9 cellular contexts compared by ENCODE assay signal in the genomic region with DNA sequence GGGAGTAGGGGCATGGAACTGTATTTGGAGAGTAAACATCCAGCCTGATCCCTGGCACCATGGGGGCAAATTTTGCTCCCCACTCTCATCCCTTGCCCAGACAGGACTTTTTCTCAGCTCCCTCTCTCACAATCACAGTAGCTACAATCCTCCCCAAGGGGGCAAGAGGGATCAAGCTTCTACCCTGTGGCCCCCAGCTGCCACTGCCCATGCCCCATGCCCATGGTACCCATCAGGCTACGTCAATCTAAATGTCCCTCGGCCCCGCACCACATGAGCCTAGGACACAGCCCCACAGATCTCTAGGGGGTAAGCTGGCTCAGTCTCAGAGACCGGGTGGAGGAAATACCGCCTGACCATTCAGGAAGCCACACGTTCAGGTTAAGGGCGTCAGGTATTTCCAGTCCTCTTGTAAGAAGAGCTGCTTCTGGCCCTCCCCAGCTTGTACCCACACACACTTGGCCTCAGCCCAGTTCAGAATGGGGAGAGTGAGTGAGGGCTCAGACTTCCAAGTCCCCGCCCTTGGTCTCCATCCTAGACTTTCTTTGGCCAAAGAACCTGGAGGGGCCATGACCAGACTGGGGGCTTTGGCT. TPM values are rescaled to one million over a fixed set of nuclear protein-coding genes. Genes with fewer than 3 reads are reported as not detected.
DNase-seq lines count a peak whose midpoint lies in the region; ATAC-seq, FAIRE-seq and TF ChIP-seq lines count a peak whose summit lies in the region.
"Had no signal": no experiment of that assay in that cellular context is flagged by ENCODE, and none has a peak within 500 bp of the region (broad histone marks: within the 10 kb centered on the region; RNA-seq: fewer than 3 reads in every experiment).

No MANE protein-coding gene starts in this region.

- H3K27ac ChIP-seq in A549 (peak overlapping the region in 1 of 2 experiments; percentile 96; a peak in 3 of 6 replicates), GM23248 (peak overlapping the region; percentile 21), GM12878 (ENCODE audit: control insufficient read depth, insufficient read depth) (peak overlapping the region; percentile 37)
- H3K27ac ChIP-seq: SK-N-MC had no signal

- H3K27me3 Mint-ChIP-seq in mesothelial cell of epicardium (ENCODE audit: low read depth) = no peaks in the 10 kb centered on the region

- no peak overlapping the region for H3K4me3 ChIP-seq in A549
- peak overlapping the region; percentile 76 for H3K4me3 ChIP-seq in GM23248
- peak overlapping the region; percentile 98 for H3K4me3 ChIP-seq in GM12878

- intact Hi-C loops in GM12878 (cut with micrococcal nuclease; ENCODE audit: unreplicated experiment) = no loop called here

- H3K4me1 Mint-ChIP-seq in mesothelial cell of epicardium = peaks cover 27% of the 10 kb centered on the region

- TF ChIP-seq POLR2A in A549 (IDR thresholded peaks at IDR 0.05; ENCODE audit: low read length) = no peak
- no peak for TF ChIP-seq POLR2A in GM12878 (IDR thresholded peaks at IDR 0.05; ENCODE audit: low read depth, low read length)

- SMC1A ChIA-PET in GM12878 (lab: Charles Lee; ENCODE audit: uncharacterized antibody, unreplicated experiment) = interaction anchor here (0.7 to 1.3 kb wide), 6 partner anchors 9 to 213 kb away, joined by 3 to 6 read pairs (median 3); no protein-coding TSS in a partner anchor

- no peak for TF ChIP-seq EP300 in A549 (IDR thresholded peaks at IDR 0.05)
- TF ChIP-seq EP300 in GM12878 (IDR thresholded peaks at IDR 0.05; ENCODE audit: borderline replicate concordance in 1 of 2, control insufficient read depth in 1 of 2, low read depth in 2 of 2, low read length in 2 of 2) = no peak

- H3K36me3 Mint-ChIP-seq in mesothelial cell of epicardium = peaks cover 5% of the 10 kb centered on the region

- WGBS in A549 (ENCODE audit: missing lambda C conversion rate) = 89% methylated on average over 8 of the region's 8 CpGs
- 25 to 26% methylated on average over 8 of the region's 8 CpGs for WGBS in GM23248 (ENCODE audit: low coverage in 1 of 2, low lambda C conversion rate in 2 of 2, missing lambda C conversion rate in 2 of 2), 2 experiments
- 22% methylated on average over 8 of the region's 8 CpGs for WGBS in GM12878 (ENCODE audit: insufficient coverage, insufficient replicate concordance, low lambda C conversion rate, missing lambda C conversion rate)

- no peak for FAIRE-seq in A549 (lab: Jason Lieb, UNC)
- FAIRE-seq in GM12878 (lab: Jason Lieb, UNC) = no peak

- H3F3A ChIP-seq in GM23248 (ENCODE audit: insufficient read depth) = peaks cover 19% of the 10 kb centered on the region

- H3K9me3 Mint-ChIP-seq in mesothelial cell of epicardium = no peaks in the 10 kb centered on the region

- H3K9me3 ChIP-seq in A549 = no peaks in the 10 kb centered on the region
- H3K9me3 ChIP-seq in GM23248 (ENCODE audit: low read depth) = no peaks in the 10 kb centered on the region
- no peaks in the 10 kb centered on the region for H3K9me3 ChIP-seq in GM12878 (replicated peaks; ENCODE audit: control insufficient read depth, insufficient read depth, low read length)

- CTCF ChIA-PET in A549 (lab: Yijun Ruan, JAX) (interaction anchor here (0.9 to 31.5 kb wide), 10 partner anchors 9 to 213 kb away, joined by 3 to 1140 read pairs (median 8); a partner anchor contains a TSS), GM12878 (lab: Yijun Ruan, JAX) (interaction anchor here (0.9 to 2.5 kb wide), 8 partner anchors 11 to 49 kb away, joined by 3 to 20 read pairs (median 8); no protein-coding TSS in a partner anchor)

- H3K27ac Mint-ChIP-seq in mesothelial cell of epicardium = peak overlapping the region; percentile 39

- TF ChIP-seq CTCF in A549 (IDR thresholded peaks at IDR 0.05) = no peak
- no peak for TF ChIP-seq CTCF in GM12878 (IDR thresholded peaks at IDR 0.05 in 2 of 3, conservative IDR thresholded peaks at IDR 0.05 in 1 of 3; ENCODE audit: control insufficient read depth in 2 of 3, extremely low read depth in 1 of 3, insufficient read depth in 1 of 3, low read depth in 3 of 3, low read length in 3 of 3)
- no peak for TF ChIP-seq CTCF in mesothelial cell of epicardium (IDR thresholded peaks at IDR 0.05; ENCODE audit: unreplicated experiment)

- H3K4me1 ChIP-seq in A549 (peaks cover 35% of the 10 kb centered on the region), GM23248 (ENCODE audit: insufficient read depth) (peaks cover 24% of the 10 kb centered on the region), GM12878 (ENCODE audit: control insufficient read depth, insufficient read depth, low read length) (peaks cover 14% of the 10 kb centered on the region)

- no TSS peak for BruUV-seq in GM12878 (replicated peaks; lab: Mats Ljungman, UMichigan)

- 0 out of 2 replicates have a peak, but pooled peaks cover 4% of the 10 kb centered on the region for H4K20me1 ChIP-seq in GM23248 (ENCODE audit: insufficient read depth)
- no peaks in the 10 kb centered on the region for H4K20me1 ChIP-seq in GM12878 (ENCODE audit: control insufficient read depth, insufficient read depth)

- H3K4me3 Mint-ChIP-seq in mesothelial cell of epicardium = peak overlapping the region; percentile 95

- POLR2A ChIA-PET in A549 (lab: Yijun Ruan, JAX) = interaction anchor here (0.9 to 2.6 kb wide), 2 partner anchors 8 to 31 kb away, joined by 3 to 6 read pairs; no protein-coding TSS in a partner anchor
- POLR2A ChIA-PET in GM12878 (lab: Charles Lee) = interaction anchor here (1.5 to 2.0 kb wide), 2 partner anchors 11 to 14 kb away, joined by 3 to 9 read pairs; no protein-coding TSS in a partner anchor

- RAD21 ChIA-PET in GM12878 (lab: Charles Lee; ENCODE audit: unreplicated experiment) = interaction anchor here (1.0 to 1.4 kb wide), 5 partner anchors 11 to 49 kb away, joined by 3 to 6 read pairs (median 5); no protein-coding TSS in a partner anchor

- TF ChIP-seq RAD21 in A549 (conservative IDR thresholded peaks at IDR 0.05 in 1 of 2, IDR thresholded peaks at IDR 0.05 in 1 of 2) = no peak
- TF ChIP-seq RAD21 in GM12878 (IDR thresholded peaks at IDR 0.05; ENCODE audit: insufficient read depth, low read depth, low read length) = no peak

- ATAC-seq in A549 (no peak), GM12878 (peak; percentile 23), GM21360 (IDR thresholded peaks at IDR 0.05; ENCODE audit: unreplicated experiment) (no peak), HG03571 (IDR thresholded peaks at IDR 0.05; ENCODE audit: unreplicated experiment) (no peak)
- ATAC-seq in activated CD4-positive, CD25-positive, alpha-beta regulatory T cell treated with anti-CD3 and anti-CD28 coated beads, Interleukin-2, amount 50 U/mL, for 24 hours = no peak

- H3K4me2 ChIP-seq in A549 = peak overlapping the region; percentile 99
- H3K4me2 ChIP-seq in GM23248 (ENCODE audit: unreplicated experiment) = peak overlapping the region; percentile 83
- H3K4me2 ChIP-seq in GM12878 (ENCODE audit: control insufficient read depth, insufficient read depth) = peak overlapping the region; percentile 97

- in situ Hi-C loops in GM23248 (cut with MboI) = no loop called here
- in situ Hi-C loops in GM12878 (cut with MboI) = no loop called here

- DNase-seq in A549 (ENCODE audit: low read depth in 1 of 2, low spot score in 1 of 2) (no peak), GM23248 (peak; percentile 50), GM12878 (ENCODE audit: low read depth, low spot score) (no peak), mesothelial cell of epicardium (ENCODE audit: low spot score in 2 of 2, unreplicated experiment in 2 of 2) (no peak), inferior parietal cortex (ENCODE audit: extremely low spot score) (no peak)

- peaks cover 40% of the 10 kb centered on the region for H3K79me2 ChIP-seq in GM23248 (ENCODE audit: insufficient read depth)
- H3K79me2 ChIP-seq in GM12878 (ENCODE audit: control insufficient read depth, insufficient read depth, low read length) = peaks cover 16% of the 10 kb centered on the region

- H3K9me2 ChIP-seq in GM23248 (ENCODE audit: insufficient read depth) = no peaks in the 10 kb centered on the region

- H3K9ac ChIP-seq in GM23248 = peak overlapping the region; percentile 81
- peak overlapping the region; percentile 0; the same call in 1 of the 2 replicates for H3K9ac ChIP-seq in GM12878 (ENCODE audit: control insufficient read depth, insufficient read depth, low read length)

- no peak overlapping the region for H2AFZ ChIP-seq in GM23248
- H2AFZ ChIP-seq in GM12878 (ENCODE audit: control insufficient read depth, low read depth, low read length) = no peak overlapping the region

- H3K36me3 ChIP-seq in GM23248 (ENCODE audit: low read depth) (peaks cover 8% of the 10 kb centered on the region; the same call in 1 of the 2 replicates), GM12878 (ENCODE audit: control insufficient read depth in 2 of 2, insufficient read depth in 2 of 2, low read length in 1 of 2) (peaks cover 0 to 6% of the 10 kb centered on the region in 2 experiments; a peak in 2 of 4 replicates)

- no peaks in the 10 kb centered on the region for H3K27me3 ChIP-seq in GM23248 (replicated peaks; ENCODE audit: insufficient read depth)
- no peaks in the 10 kb centered on the region for H3K27me3 ChIP-seq in GM12878 (replicated peaks in 1 of 2; ENCODE audit: control insufficient read depth in 2 of 2, insufficient read depth in 2 of 2, low read length in 1 of 2)

RNA-seq across cellular contexts. Expression of a gene that starts 1.8 kb away (rescaled TPM):
- 3.2 and 3.6 TPM in 2 replicates for polyA plus RNA-seq in A549 (2011; rRNA removed)
- 4.3 and 5.3 TPM in 2 replicates for polyA plus RNA-seq in A549 (2012; cell fraction: cytosol; rRNA removed)
- polyA plus RNA-seq in A549 (2012; cell fraction: nucleus; rRNA removed) = 17.6 and 19.6 TPM in 2 replicates
- polyA plus RNA-seq in A549 (2017; fragmentation: RNase III; extraction: RNeasy Plus Mini Kit Qiagen cat#74134 plus additional on column Dnase treatment) = 3.4 to 4.3 TPM (median 3.9 TPM) in 3 replicates
- 8.4 and 10.0 TPM in 2 replicates for polyA minus RNA-seq in A549 (2011; rRNA and poly(A)+ RNA removed)
- total RNA-seq in GM23248 (2014; rRNA removed; shearing (Covaris generic)) = 6.6 and 8.1 TPM in 2 replicates
- 6.0 and 7.1 TPM in 2 replicates for polyA plus RNA-seq in GM23248 (2016; fragmentation: Nextera tagmentation; extraction: Ambion mirVana)
- 33.2 and 35.6 TPM in 2 replicates for total RNA-seq in GM12878 (2013; cell fraction: nucleolus; rRNA removed)
- 6.2 and 8.7 TPM in 2 replicates for total RNA-seq in GM12878 (2014; rRNA removed)
- total RNA-seq in GM12878 (2014; rRNA removed; fragmentation: Illumina TruSeq; extraction: Trizol) = 2.3 and 4.3 TPM in 2 replicates
- 10.1 and 15.6 TPM in 2 replicates for total RNA-seq in GM12878 (2021)
- 9.6 TPM for polyA plus RNA-seq in GM12878 (2011; ENCODE audit: low read depth)
- 3.6 and 8.0 TPM in 2 replicates for polyA plus RNA-seq in GM12878 (2011; rRNA removed)
- polyA plus RNA-seq in GM12878 (2011; cell fraction: cytosol; rRNA removed) = 6.3 and 7.0 TPM in 2 replicates
- 38.2 and 38.3 TPM in 2 replicates for polyA plus RNA-seq in GM12878 (2011; cell fraction: nucleus; rRNA removed)
- polyA plus RNA-seq in GM12878 (2012) = 4.2 and 4.6 TPM in 2 replicates
- 3.8 and 6.3 TPM in 2 replicates for polyA plus RNA-seq in GM12878 (2014; fragmentation: Illumina TruSeq; extraction: Trizol)
- under 1 TPM; 0.06 to 0.18 TPM for polyA plus RNA-seq in GM12878 (2014; fragmentation: Nextera tagmentation; extraction: Ambion mirVana)
- 12.6 and 14.1 TPM in 2 replicates for polyA plus RNA-seq in GM12878 (2014; rRNA removed)
- polyA plus RNA-seq in GM12878 (2016; fragmentation: Nextera tagmentation; extraction: Ambion mirVana) = 1 to 10 TPM; 4.7 to 6.5 TPM
- 33.6 TPM in 2 replicates for polyA minus RNA-seq in GM12878 (2011; rRNA and poly(A)+ RNA removed)
- 4.1 and 4.9 TPM in 2 replicates for polyA minus RNA-seq in GM12878 (2011; cell fraction: cytosol; rRNA and poly(A)+ RNA removed)
- polyA minus RNA-seq in GM12878 (2011; cell fraction: nucleus; rRNA and poly(A)+ RNA removed) = 19.9 and 28.1 TPM in 2 replicates
- total RNA-seq in mesothelial cell of epicardium = 19.2 to 21.6 TPM (median 19.3 TPM) in 3 replicates

RNA-seq across cellular contexts. Expression of a gene that starts 4.4 kb away (rescaled TPM):
- polyA plus RNA-seq in A549 (2011; rRNA removed) (1,983 and 2,211 TPM in 2 replicates), A549 (2017; fragmentation: RNase III; extraction: RNeasy Plus Mini Kit Qiagen cat#74134 plus additional on column Dnase treatment) (2,724 to 2,918 TPM (median 2,862 TPM) in 3 replicates), GM23248 (2016; fragmentation: Nextera tagmentation; extraction: Ambion mirVana) (892 and 903 TPM in 2 replicates), GM12878 (2011; rRNA removed) (2,325 and 2,496 TPM in 2 replicates), GM12878 (2014; fragmentation: Illumina TruSeq; extraction: Trizol) (2,387 and 5,536 TPM in 2 replicates), GM12878 (2014; fragmentation: Nextera tagmentation; extraction: Ambion mirVana) (1,000 to 10,000 TPM; 4,826 to 5,082 TPM), GM12878 (2014; rRNA removed) (4,304 and 4,328 TPM in 2 replicates), GM12878 (2016; fragmentation: Nextera tagmentation; extraction: Ambion mirVana) (1,000 to 10,000 TPM; 1,862 to 1,965 TPM)
- 3,586 and 4,539 TPM in 2 replicates for polyA plus RNA-seq in A549 (2012; cell fraction: cytosol; rRNA removed)
- 1,789 and 1,975 TPM in 2 replicates for polyA plus RNA-seq in A549 (2012; cell fraction: nucleus; rRNA removed)
- polyA minus RNA-seq in A549 (2011; rRNA and poly(A)+ RNA removed) = 835 and 986 TPM in 2 replicates
- 1,500 and 1,636 TPM in 2 replicates for total RNA-seq in GM23248 (2014; rRNA removed; shearing (Covaris generic))
- total RNA-seq in GM12878 (2013; cell fraction: nucleolus; rRNA removed) = 258 and 286 TPM in 2 replicates
- total RNA-seq in GM12878 (2014; rRNA removed) (3,345 and 3,660 TPM in 2 replicates), GM12878 (2014; rRNA removed; fragmentation: Illumina TruSeq; extraction: Trizol) (4,424 and 4,557 TPM in 2 replicates), GM12878 (2021) (2,884 and 2,984 TPM in 2 replicates), mesothelial cell of epicardium (1,422 to 1,472 TPM (median 1,468 TPM) in 3 replicates)
- 2,420 TPM for polyA plus RNA-seq in GM12878 (2011; ENCODE audit: low read depth)
- 3,209 and 3,744 TPM in 2 replicates for polyA plus RNA-seq in GM12878 (2011; cell fraction: cytosol; rRNA removed)
- polyA plus RNA-seq in GM12878 (2011; cell fraction: nucleus; rRNA removed) = 1,169 and 1,252 TPM in 2 replicates
- 3,096 and 4,247 TPM in 2 replicates for polyA plus RNA-seq in GM12878 (2012)
- 917 and 1,360 TPM in 2 replicates for polyA minus RNA-seq in GM12878 (2011; rRNA and poly(A)+ RNA removed)
- polyA minus RNA-seq in GM12878 (2011; cell fraction: cytosol; rRNA and poly(A)+ RNA removed) = 437 and 484 TPM in 2 replicates
- polyA minus RNA-seq in GM12878 (2011; cell fraction: nucleus; rRNA and poly(A)+ RNA removed) = 126 and 168 TPM in 2 replicates

RNA-seq across cellular contexts. Expression of a gene that starts 29.7 kb away (rescaled TPM):
- not detected in 2 replicates for polyA plus RNA-seq in A549 (2011; rRNA removed)
- not detected in 2 replicates for polyA plus RNA-seq in A549 (2012; cell fraction: cytosol; rRNA removed)
- 0.01 TPM in 1 of 2 replicates, not detected in the other for polyA plus RNA-seq in A549 (2012; cell fraction: nucleus; rRNA removed)
- polyA plus RNA-seq in A549 (2017; fragmentation: RNase III; extraction: RNeasy Plus Mini Kit Qiagen cat#74134 plus additional on column Dnase treatment) = not detected in 3 replicates
- not detected in 2 replicates for polyA minus RNA-seq in A549 (2011; rRNA and poly(A)+ RNA removed)
- total RNA-seq in GM23248 (2014; rRNA removed; shearing (Covaris generic)) = not detected in 2 replicates
- polyA plus RNA-seq in GM23248 (2016; fragmentation: Nextera tagmentation; extraction: Ambion mirVana) = not detected in 2 replicates
- total RNA-seq in GM12878 (2013; cell fraction: nucleolus; rRNA removed) = not detected in 2 replicates
- total RNA-seq in GM12878 (2014; rRNA removed) = not detected in 2 replicates
- total RNA-seq in GM12878 (2014; rRNA removed; fragmentation: Illumina TruSeq; extraction: Trizol) = not detected in 2 replicates
- not detected in 2 replicates for total RNA-seq in GM12878 (2021)
- not detected for polyA plus RNA-seq in GM12878 (2011; ENCODE audit: low read depth)
- polyA plus RNA-seq in GM12878 (2011; rRNA removed) = not detected in 2 replicates
- not detected in 2 replicates for polyA plus RNA-seq in GM12878 (2011; cell fraction: cytosol; rRNA removed)
- polyA plus RNA-seq in GM12878 (2011; cell fraction: nucleus; rRNA removed) = 0.29 TPM in 1 of 2 replicates, not detected in the other
- polyA plus RNA-seq in GM12878 (2012) = 0.04 TPM in 1 of 2 replicates, not detected in the other
- not detected in 2 replicates for polyA plus RNA-seq in GM12878 (2014; fragmentation: Illumina TruSeq; extraction: Trizol)
- polyA plus RNA-seq in GM12878 (2014; fragmentation: Nextera tagmentation; extraction: Ambion mirVana) = not detected
- not detected in 2 replicates for polyA plus RNA-seq in GM12878 (2014; rRNA removed)
- not detected for polyA plus RNA-seq in GM12878 (2016; fragmentation: Nextera tagmentation; extraction: Ambion mirVana)
- not detected in 2 replicates for polyA minus RNA-seq in GM12878 (2011; rRNA and poly(A)+ RNA removed)
- polyA minus RNA-seq in GM12878 (2011; cell fraction: cytosol; rRNA and poly(A)+ RNA removed) = not detected in 2 replicates
- polyA minus RNA-seq in GM12878 (2011; cell fraction: nucleus; rRNA and poly(A)+ RNA removed) = not detected in 2 replicates
- total RNA-seq in mesothelial cell of epicardium = 0.40 TPM in 1 of 3 replicates, not detected in the others

RNA-seq across cellular contexts. Expression of a gene that starts 30.1 kb away (rescaled TPM):
- 0.03 TPM in 2 replicates for polyA plus RNA-seq in A549 (2011; rRNA removed)
- 0.08 and 0.12 TPM in 2 replicates for polyA plus RNA-seq in A549 (2012; cell fraction: cytosol; rRNA removed)
- 0.10 TPM in 2 replicates for polyA plus RNA-seq in A549 (2012; cell fraction: nucleus; rRNA removed)
- polyA plus RNA-seq in A549 (2017; fragmentation: RNase III; extraction: RNeasy Plus Mini Kit Qiagen cat#74134 plus additional on column Dnase treatment) = 0.16 to 0.29 TPM (median 0.26 TPM) in 3 replicates
- polyA minus RNA-seq in A549 (2011; rRNA and poly(A)+ RNA removed) = 0.15 TPM in 1 of 2 replicates, not detected in the other
- total RNA-seq in GM23248 (2014; rRNA removed; shearing (Covaris generic)) = not detected in 2 replicates
- polyA plus RNA-seq in GM23248 (2016; fragmentation: Nextera tagmentation; extraction: Ambion mirVana) = 0.05 TPM in 1 of 2 replicates, not detected in the other
- not detected in 2 replicates for total RNA-seq in GM12878 (2013; cell fraction: nucleolus; rRNA removed)
- total RNA-seq in GM12878 (2014; rRNA removed) = not detected in 2 replicates
- 0.04 TPM in 1 of 2 replicates, not detected in the other for total RNA-seq in GM12878 (2014; rRNA removed; fragmentation: Illumina TruSeq; extraction: Trizol)
- not detected in 2 replicates for total RNA-seq in GM12878 (2021)
- polyA plus RNA-seq in GM12878 (2011; ENCODE audit: low read depth) = not detected
- not detected in 2 replicates for polyA plus RNA-seq in GM12878 (2011; rRNA removed)
- polyA plus RNA-seq in GM12878 (2011; cell fraction: cytosol; rRNA removed) = not detected in 2 replicates
- polyA plus RNA-seq in GM12878 (2011; cell fraction: nucleus; rRNA removed) = not detected in 2 replicates
- polyA plus RNA-seq in GM12878 (2012) = 0.04 TPM in 1 of 2 replicates, not detected in the other
- not detected in 2 replicates for polyA plus RNA-seq in GM12878 (2014; fragmentation: Illumina TruSeq; extraction: Trizol)
- not detected for polyA plus RNA-seq in GM12878 (2014; fragmentation: Nextera tagmentation; extraction: Ambion mirVana)
- not detected in 2 replicates for polyA plus RNA-seq in GM12878 (2014; rRNA removed)
- polyA plus RNA-seq in GM12878 (2016; fragmentation: Nextera tagmentation; extraction: Ambion mirVana) = not detected
- not detected in 2 replicates for polyA minus RNA-seq in GM12878 (2011; rRNA and poly(A)+ RNA removed)
- not detected in 2 replicates for polyA minus RNA-seq in GM12878 (2011; cell fraction: cytosol; rRNA and poly(A)+ RNA removed)
- polyA minus RNA-seq in GM12878 (2011; cell fraction: nucleus; rRNA and poly(A)+ RNA removed) = not detected in 2 replicates
- 0.63 to 0.86 TPM (median 0.77 TPM) in 3 replicates for total RNA-seq in mesothelial cell of epicardium

RNA-seq across cellular contexts. Expression of a gene that starts 44.2 kb away (rescaled TPM):
- polyA plus RNA-seq in A549 (2011; rRNA removed) (0.36 and 0.77 TPM in 2 replicates), A549 (2017; fragmentation: RNase III; extraction: RNeasy Plus Mini Kit Qiagen cat#74134 plus additional on column Dnase treatment) (0.22 to 0.54 TPM (median 0.31 TPM) in 3 replicates), GM23248 (2016; fragmentation: Nextera tagmentation; extraction: Ambion mirVana) (0.24 and 0.71 TPM in 2 replicates), GM12878 (2011; rRNA removed) (0.16 and 0.22 TPM in 2 replicates), GM12878 (2014; fragmentation: Illumina TruSeq; extraction: Trizol) (0.03 TPM in 1 of 2 replicates, not detected in the other), GM12878 (2014; fragmentation: Nextera tagmentation; extraction: Ambion mirVana) (not detected), GM12878 (2014; rRNA removed) (not detected in 2 replicates), GM12878 (2016; fragmentation: Nextera tagmentation; extraction: Ambion mirVana) (under 1 TPM in 1 of 2 experiments, not detected in 1; 0.30 TPM)
- 0.16 and 0.23 TPM in 2 replicates for polyA plus RNA-seq in A549 (2012; cell fraction: cytosol; rRNA removed)
- polyA plus RNA-seq in A549 (2012; cell fraction: nucleus; rRNA removed) = 2.0 and 2.4 TPM in 2 replicates
- polyA minus RNA-seq in A549 (2011; rRNA and poly(A)+ RNA removed) = 0.29 and 0.79 TPM in 2 replicates
- not detected in 2 replicates for total RNA-seq in GM23248 (2014; rRNA removed; shearing (Covaris generic))
- total RNA-seq in GM12878 (2013; cell fraction: nucleolus; rRNA removed) = 1.2 and 1.8 TPM in 2 replicates
- total RNA-seq in GM12878 (2014; rRNA removed) (not detected in 2 replicates), GM12878 (2014; rRNA removed; fragmentation: Illumina TruSeq; extraction: Trizol) (not detected in 2 replicates), GM12878 (2021) (not detected in 2 replicates), mesothelial cell of epicardium (15.4 to 18.6 TPM (median 17.0 TPM) in 3 replicates)
- polyA plus RNA-seq in GM12878 (2011; ENCODE audit: low read depth) = not detected
- polyA plus RNA-seq in GM12878 (2011; cell fraction: cytosol; rRNA removed) = 0.04 and 0.23 TPM in 2 replicates
- 0.45 and 0.63 TPM in 2 replicates for polyA plus RNA-seq in GM12878 (2011; cell fraction: nucleus; rRNA removed)
- polyA plus RNA-seq in GM12878 (2012) = 0.22 and 0.28 TPM in 2 replicates
- polyA minus RNA-seq in GM12878 (2011; rRNA and poly(A)+ RNA removed) = not detected in 2 replicates
- not detected in 2 replicates for polyA minus RNA-seq in GM12878 (2011; cell fraction: cytosol; rRNA and poly(A)+ RNA removed)
- polyA minus RNA-seq in GM12878 (2011; cell fraction: nucleus; rRNA and poly(A)+ RNA removed) = not detected in 2 replicates
